15 cellular contexts compared by ENCODE assay signal in genomic region chr2:240468300-240469238, GRCh38. TPM values are rescaled to one million over a fixed set of nuclear protein-coding genes. Genes with fewer than 3 reads are reported as not detected.
DNase-seq lines count a peak whose midpoint lies in the region; TF ChIP-seq lines count a peak whose summit lies in the region.
"Had no signal": no experiment of that assay in that cellular context is flagged by ENCODE, and none has a peak within 500 bp of the region (broad histone marks: within the 10 kb centered on the region; RNA-seq: fewer than 3 reads in every experiment).

No MANE protein-coding gene starts in this region.

- peaks cover 3% of the 10 kb centered on the region for H3K36me3 ChIP-seq in endodermal cell (ENCODE audit: control insufficient read depth, insufficient read depth, low read length)
- H3K36me3 ChIP-seq in osteoblast (ENCODE audit: insufficient read depth, low read length) = peaks cover 8% of the 10 kb centered on the region

- H3K27ac Mint-ChIP-seq in endodermal cell = no peak overlapping the region
- no peak overlapping the region for H3K27ac Mint-ChIP-seq in endothelial cell (ENCODE audit: unreplicated experiment)
- H3K27ac Mint-ChIP-seq: CD8-positive, alpha-beta memory T cell had no signal

- H3K4me2 ChIP-seq in osteoblast (ENCODE audit: insufficient read depth, low read length) = no peak overlapping the region
- H3K4me2 ChIP-seq: KMS-11 had no signal

- H3K4me3 ChIP-seq in endodermal cell (ENCODE audit: low read length) (no peak overlapping the region), osteoblast (ENCODE audit: insufficient read depth, low read length) (no peak overlapping the region)
- H3K4me3 ChIP-seq: cardiac muscle cell, SK-N-MC had no signal

- peaks cover 7% of the 10 kb centered on the region for H3K9me3 Mint-ChIP-seq in endodermal cell
- no peaks in the 10 kb centered on the region for H3K9me3 Mint-ChIP-seq in endothelial cell (ENCODE audit: unreplicated experiment)

- TF ChIP-seq CTCF in endodermal cell (conservative IDR thresholded peaks at IDR 0.05) (no peak), osteoblast (IDR thresholded peaks at IDR 0.05; ENCODE audit: extremely low read depth, low read depth, low read length) (no peak), endothelial cell (IDR thresholded peaks at IDR 0.05; ENCODE audit: unreplicated experiment) (no peak)

- DNase-seq in AG20443 (ENCODE audit: low spot score) = peak; percentile 24
- peak; percentile 27 for DNase-seq in G401 (ENCODE audit: low spot score)
- DNase-seq in endodermal cell = peak; percentile 47
- peak; percentile 83 for DNase-seq in osteoblast (ENCODE audit: insufficient read length, low spot score, missing footprints)
- DNase-seq in Kasumi-1 (lab: John Stamatoyannopoulos, UW) = no peak
- DNase-seq in endothelial cell (ENCODE audit: low spot score) = no peak
- DNase-seq in NCI-H1048 (lab: John Stamatoyannopoulos, UW) = no peak
- no peak for DNase-seq in NCI-H1436 treated with DMSO at 0.1 percent for 48 hours (lab: John Stamatoyannopoulos, UW)
- DNase-seq: midbrain; NCI-H2029 treated with DMSO at 0.1 percent for 48 hours; NK-92 treated with Interleukin-12 subunit alpha and Interleukin-12 subunit beta, amount 100 ng/mL, for 24 hours had no signal

- 90 to 97% methylated on average over 15 to 20 of the region's 20 CpGs for WGBS in endodermal cell (ENCODE audit: insufficient coverage in 1 of 2, insufficient read length in 1 of 2), 2 experiments

- H3K4me1 ChIP-seq in endodermal cell (ENCODE audit: control insufficient read depth, insufficient read depth, low read length) (no peaks in the 10 kb centered on the region), osteoblast (ENCODE audit: insufficient read depth, low read length) (no peaks in the 10 kb centered on the region)

- H3K27me3 Mint-ChIP-seq in endodermal cell (ENCODE audit: insufficient read depth) (peaks cover 6% of the 10 kb centered on the region), endothelial cell (ENCODE audit: unreplicated experiment) (peaks cover 6% of the 10 kb centered on the region)

- no peak overlapping the region for H3K9ac ChIP-seq in endodermal cell (ENCODE audit: extremely low read depth, low read length, poor library complexity, severe bottlenecking)
- H3K9ac ChIP-seq: KMS-11 had no signal

- no peaks in the 10 kb centered on the region for H4K20me1 ChIP-seq in osteoblast (ENCODE audit: insufficient read depth, low read length)

- H3K4me1 Mint-ChIP-seq in endodermal cell (no peaks in the 10 kb centered on the region), endothelial cell (ENCODE audit: unreplicated experiment) (peaks cover 7% of the 10 kb centered on the region)
- H3K4me1 Mint-ChIP-seq: CD8-positive, alpha-beta memory T cell had no signal

- H3K27me3 ChIP-seq in endodermal cell (ENCODE audit: control insufficient read depth, insufficient read depth, low read length, poor library complexity, severe bottlenecking) (no peaks in the 10 kb centered on the region), osteoblast (ENCODE audit: insufficient read depth, low read length) (no peaks in the 10 kb centered on the region)
- H3K27me3 ChIP-seq: cardiac muscle cell had no signal

- H2AFZ ChIP-seq in osteoblast (ENCODE audit: low read length) = no peak overlapping the region

- H3K4me3 Mint-ChIP-seq in endodermal cell (no peak overlapping the region), endothelial cell (ENCODE audit: unreplicated experiment) (no peak overlapping the region)
- H3K4me3 Mint-ChIP-seq: CD8-positive, alpha-beta memory T cell had no signal

- H3K9me3 ChIP-seq in endodermal cell (ENCODE audit: control insufficient read depth, low read length) (peaks cover 7% of the 10 kb centered on the region), osteoblast (ENCODE audit: low read depth, low read length) (peaks cover 3% of the 10 kb centered on the region)

- H3K27ac ChIP-seq in endodermal cell (ENCODE audit: low read depth, low read length) = peak overlapping the region; percentile 32
- H3K27ac ChIP-seq in osteoblast (ENCODE audit: low read depth, low read length) = no peak overlapping the region
- H3K27ac ChIP-seq: cardiac muscle cell, KMS-11, SK-N-MC had no signal

- H3K79me2 ChIP-seq in osteoblast (ENCODE audit: insufficient read depth, low read length) = no peaks in the 10 kb centered on the region

- in situ Hi-C loops in G401 (cut with HindIII; ENCODE audit: low sequenced_read_pairs) = no loop called here

- H3K36me3 Mint-ChIP-seq in endodermal cell (ENCODE audit: low read depth) = peaks cover 13% of the 10 kb centered on the region
- H3K36me3 Mint-ChIP-seq in endothelial cell (ENCODE audit: low read depth, unreplicated experiment) = no peaks in the 10 kb centered on the region

RNA-seq across cellular contexts. Expression of gene GPC1, which starts 33.1 kb away (rescaled TPM):
- total RNA-seq in G401 (2014; rRNA removed; shearing (Covaris generic)) = 35.8 and 39.1 TPM in 2 replicates
- total RNA-seq in endodermal cell (10 to 100 TPM; 37.8 to 69.7 TPM), osteoblast (44.8 and 54.3 TPM in 2 replicates), endothelial cell (ENCODE audit: unreplicated experiment) (4.5 TPM)
- 55.9 TPM for polyA plus RNA-seq in endodermal cell (2013, experiment 1 of 2)
- polyA plus RNA-seq in endodermal cell (2013, experiment 2 of 2) = 56.9 TPM

Comparison
In these comparisons a context has a peak if more than half of its experiments do, and no peak if none do; other contexts are left out.
1. DNase-seq: peak in AG20443 (single experiment), G401 (single experiment), endodermal cell (single experiment) and osteoblast (single experiment); none in Kasumi-1 (0 of 2), endothelial cell (single experiment), NCI-H1048 (single experiment) and NCI-H1436 treated with DMSO at 0.1 percent for 48 hours (single experiment).